8 cellular contexts compared by ENCODE assay signal in the genomic region with DNA sequence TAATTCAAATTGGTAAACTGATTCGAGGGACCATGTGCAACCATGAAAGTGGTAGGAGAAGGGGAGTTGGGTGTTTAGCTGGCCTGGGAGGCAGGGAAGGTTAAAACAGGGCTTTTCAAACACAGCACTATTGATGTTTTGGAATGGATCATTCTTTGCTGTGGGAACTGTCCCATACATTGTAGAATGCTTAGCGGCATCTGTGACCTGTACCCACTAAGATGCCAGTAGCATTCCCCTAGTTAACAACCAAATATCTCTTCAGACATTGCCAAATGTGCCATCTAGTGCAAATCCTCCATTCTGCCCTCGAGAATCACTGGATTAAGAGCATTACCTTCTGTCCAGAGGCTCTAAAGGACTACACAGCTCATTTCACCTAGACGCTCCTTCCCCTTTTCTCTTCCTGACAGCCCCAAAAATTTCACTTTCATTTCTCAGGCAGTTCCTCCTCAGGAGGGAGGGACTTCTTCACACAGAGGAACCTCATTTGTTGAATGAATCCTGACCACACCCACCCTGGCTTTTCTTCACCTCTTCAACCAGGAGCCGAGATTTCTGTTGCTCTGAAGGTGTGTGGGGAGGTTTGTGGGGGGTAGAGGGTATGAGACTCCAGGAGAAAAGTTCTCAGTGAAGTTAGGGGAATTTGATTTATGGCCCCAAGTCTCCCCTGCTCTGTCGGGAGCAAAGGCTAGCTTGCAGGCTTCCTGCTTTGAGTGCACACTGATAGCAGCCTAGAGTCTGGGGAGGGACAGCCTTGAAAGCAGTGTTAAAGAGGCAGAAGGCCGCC. TPM values are rescaled to one million over a fixed set of nuclear protein-coding genes. Genes with fewer than 3 reads are reported as not detected.
DNase-seq lines count a peak whose midpoint lies in the region; ATAC-seq and TF ChIP-seq lines count a peak whose summit lies in the region.

A gene with protein sequence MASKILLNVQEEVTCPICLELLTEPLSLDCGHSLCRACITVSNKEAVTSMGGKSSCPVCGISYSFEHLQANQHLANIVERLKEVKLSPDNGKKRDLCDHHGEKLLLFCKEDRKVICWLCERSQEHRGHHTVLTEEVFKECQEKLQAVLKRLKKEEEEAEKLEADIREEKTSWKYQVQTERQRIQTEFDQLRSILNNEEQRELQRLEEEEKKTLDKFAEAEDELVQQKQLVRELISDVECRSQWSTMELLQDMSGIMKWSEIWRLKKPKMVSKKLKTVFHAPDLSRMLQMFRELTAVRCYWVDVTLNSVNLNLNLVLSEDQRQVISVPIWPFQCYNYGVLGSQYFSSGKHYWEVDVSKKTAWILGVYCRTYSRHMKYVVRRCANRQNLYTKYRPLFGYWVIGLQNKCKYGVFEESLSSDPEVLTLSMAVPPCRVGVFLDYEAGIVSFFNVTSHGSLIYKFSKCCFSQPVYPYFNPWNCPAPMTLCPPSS (plus strand): TSS at position 513 of the 790 bp plus-strand sequence. CDS start 7,331 bp downstream, outside the sequence.

- H3K79me2 ChIP-seq in Loucy (ENCODE audit: insufficient read depth, low read length) = 0 out of 2 replicates have a peak, but pooled peaks cover 5% of the 10 kb centered on the region

- H3K9me3 ChIP-seq in HAP-1 = no peaks in the 10 kb centered on the region
- no peaks in the 10 kb centered on the region for H3K9me3 ChIP-seq in Loucy (ENCODE audit: insufficient read depth, low read depth, low read length)
- H3K9me3 ChIP-seq in mesenchymal stem cell (ENCODE audit: control insufficient read depth, low read length) = no peaks in the 10 kb centered on the region

- peak; percentile 63 for DNase-seq in GM06990 (ENCODE audit: extremely low read depth, insufficient read length)
- DNase-seq in HAP-1 (ENCODE audit: low spot score in 2 of 2) = peak in 1 of 2 experiments; percentile 27
- DNase-seq in activated CD4-positive, alpha-beta T cell treated with anti-CD3 and anti-CD28 coated beads, Interleukin-2, amount 50 U/mL, for 4 hours = peak; percentile 47 to 48
- peak; percentile 45 to 57 (median 50) for DNase-seq in effector memory CD8-positive, alpha-beta T cell
- peak; percentile 85 for DNase-seq in mesenchymal stem cell
- DNase-seq in stimulated activated CD8-positive, alpha-beta memory T cell treated with anti-CD3 and anti-CD28 coated beads, Interleukin-4, amount 100 ng/mL, for 1 hour (ENCODE audit: low read depth in 2 of 2, low spot score in 1 of 2) = peak; percentile 15 to 39
- DNase-seq in NCI-H82 treated with DMSO at 0.1 percent for 48 hours (lab: John Stamatoyannopoulos, UW; ENCODE audit: unreplicated experiment) = no peak

- H3K4me1 ChIP-seq in HAP-1 = no peaks in the 10 kb centered on the region
- peaks cover 29% of the 10 kb centered on the region for H3K4me1 ChIP-seq in Loucy (ENCODE audit: insufficient read depth, low read length, poor library complexity, severe bottlenecking)
- H3K4me1 ChIP-seq in mesenchymal stem cell (ENCODE audit: control insufficient read depth, insufficient read depth, low read depth, low read length) = peaks cover 7% of the 10 kb centered on the region

- H3K18ac ChIP-seq in mesenchymal stem cell (ENCODE audit: low read depth in 1 of 2, low read length in 2 of 2) = peak within 1 kb of the TSS; percentile 61 to 84

- in situ Hi-C loops in HAP-1 (cut with MboI; ENCODE audit: low sequenced_read_pairs) = no loop called here

- no peaks in the 10 kb centered on the region for H3K79me1 ChIP-seq in mesenchymal stem cell (replicated peaks; ENCODE audit: low read length, poor library complexity, severe bottlenecking)

- H4K8ac ChIP-seq in mesenchymal stem cell (ENCODE audit: low read length) = peak within 1 kb of the TSS; percentile 59

- H3K9me3 Mint-ChIP-seq in effector memory CD8-positive, alpha-beta T cell = no peaks in the 10 kb centered on the region

- peak within 1 kb of the TSS; percentile 77 to 83 for H3K4me3 Mint-ChIP-seq in effector memory CD8-positive, alpha-beta T cell

- no peaks in the 10 kb centered on the region for H3K27me3 ChIP-seq in GM06990 (replicated peaks; ENCODE audit: control insufficient read depth, insufficient read depth, low read length)
- no peaks in the 10 kb centered on the region for H3K27me3 ChIP-seq in HAP-1 (ENCODE audit: low read depth)
- no peaks in the 10 kb centered on the region for H3K27me3 ChIP-seq in Loucy (ENCODE audit: insufficient read depth, low read length, poor library complexity, severe bottlenecking)
- no peaks in the 10 kb centered on the region for H3K27me3 ChIP-seq in mesenchymal stem cell (ENCODE audit: control insufficient read depth in 1 of 2, insufficient read depth in 1 of 2, low read length in 2 of 2)

- H3K9me2 ChIP-seq in Loucy (replicated peaks; ENCODE audit: low read depth, low read length) = no peaks in the 10 kb centered on the region

- H4K20me1 ChIP-seq in Loucy (ENCODE audit: insufficient read depth, low read length, poor library complexity, severe bottlenecking) = no peaks in the 10 kb centered on the region

- no peaks in the 10 kb centered on the region for H3K36me3 Mint-ChIP-seq in effector memory CD8-positive, alpha-beta T cell (ENCODE audit: insufficient read depth)

- peak; percentile 97 for ATAC-seq in effector memory CD8-positive, alpha-beta T cell (replicated peaks)

- H4K91ac ChIP-seq in mesenchymal stem cell (ENCODE audit: low read length) = peak within 1 kb of the TSS; percentile 30

- H3K9ac ChIP-seq in Loucy (ENCODE audit: low read depth, low read length, poor library complexity, severe bottlenecking) (peak within 1 kb of the TSS; percentile 79), mesenchymal stem cell (ENCODE audit: low read length) (peak within 1 kb of the TSS; percentile 95)

- no peak within 1 kb of the TSS for H2BK15ac ChIP-seq in mesenchymal stem cell (ENCODE audit: low read depth, poor library complexity, severe bottlenecking)

- H3K4ac ChIP-seq in mesenchymal stem cell (ENCODE audit: low read depth in 1 of 2, low read length in 2 of 2) = peak within 1 kb of the TSS; percentile 35 to 62

- TF ChIP-seq CTCF in GM06990 (IDR thresholded peaks at IDR 0.05; ENCODE audit: insufficient read depth, low read length, poor library complexity, severe bottlenecking) (no peak), Loucy (conservative IDR thresholded peaks at IDR 0.05; ENCODE audit: low read length) (no peak)

- H3F3A ChIP-seq in Loucy (ENCODE audit: low read depth) = no peaks in the 10 kb centered on the region

- peak within 1 kb of the TSS in 1 of 2 experiments; percentile 33 for H2BK12ac ChIP-seq in mesenchymal stem cell (ENCODE audit: low read length in 2 of 2)

- H2AFZ ChIP-seq in Loucy (ENCODE audit: low read length) (peak within 1 kb of the TSS; percentile 86), mesenchymal stem cell (ENCODE audit: low read depth, low read length) (peak within 1 kb of the TSS; percentile 80)

- H3K4me3 ChIP-seq in GM06990 (replicated peaks; ENCODE audit: low read depth, low read length) (peak within 1 kb of the TSS; percentile 84), HAP-1 (peak within 1 kb of the TSS; percentile 6; the same call in 1 of the 2 replicates), Loucy (ENCODE audit: low read length, poor library complexity, severe bottlenecking) (peak within 1 kb of the TSS; percentile 85), mesenchymal stem cell (ENCODE audit: insufficient read depth in 1 of 2, low read depth in 1 of 2, low read length in 2 of 2) (peak within 1 kb of the TSS; percentile 32 to 96)

- H3K23ac ChIP-seq in mesenchymal stem cell (ENCODE audit: low read length in 2 of 2) = no peak within 1 kb of the TSS

- peak within 1 kb of the TSS; percentile 87 for H3K4me2 ChIP-seq in Loucy (ENCODE audit: low read depth, low read length, poor library complexity, severe bottlenecking)
- H3K4me2 ChIP-seq in mesenchymal stem cell (ENCODE audit: low read length, poor library complexity, severe bottlenecking) = peak within 1 kb of the TSS; percentile 62

- 43% methylated on average over 6 of the region's 7 CpGs for WGBS in mesenchymal stem cell

- H2BK120ac ChIP-seq in mesenchymal stem cell (ENCODE audit: low read depth, low read length) = no peak within 1 kb of the TSS

- peak within 1 kb of the TSS; percentile 81 to 94 for H3K27ac Mint-ChIP-seq in effector memory CD8-positive, alpha-beta T cell

- H2AK5ac ChIP-seq in mesenchymal stem cell (ENCODE audit: low read length, severe bottlenecking) = peak within 1 kb of the TSS; percentile 13

- H3K27me3 Mint-ChIP-seq in effector memory CD8-positive, alpha-beta T cell = no peaks in the 10 kb centered on the region

- no peak within 1 kb of the TSS for H2BK5ac ChIP-seq in mesenchymal stem cell (ENCODE audit: low read depth, low read length, poor library complexity, severe bottlenecking)

- no peak within 1 kb of the TSS for H3K27ac ChIP-seq in mesenchymal stem cell (ENCODE audit: low read length, poor library complexity, severe bottlenecking)

- peak within 1 kb of the TSS in 1 of 2 experiments; percentile 66 for H3K14ac ChIP-seq in mesenchymal stem cell (ENCODE audit: low read length in 2 of 2)

- H3K36me3 ChIP-seq in GM06990 (ENCODE audit: control insufficient read depth, insufficient read depth, low read length) = no peaks in the 10 kb centered on the region
- H3K36me3 ChIP-seq in HAP-1 (replicated peaks) = no peaks in the 10 kb centered on the region
- no peaks in the 10 kb centered on the region for H3K36me3 ChIP-seq in Loucy (ENCODE audit: insufficient read depth, low read length)
- H3K36me3 ChIP-seq in mesenchymal stem cell (ENCODE audit: control insufficient read depth in 1 of 2, insufficient read depth in 2 of 2, low read depth in 1 of 2, low read length in 2 of 2) = no peaks in the 10 kb centered on the region

- peaks cover 29 to 30% of the 10 kb centered on the region in 2 donors for H3K4me1 Mint-ChIP-seq in effector memory CD8-positive, alpha-beta T cell (ENCODE audit: low read depth in 2 of 2)

RNA-seq across cellular contexts. Expression of the gene that starts here (rescaled TPM):
- 7.6 TPM for polyA plus RNA-seq in mesenchymal stem cell (2013, experiment 1 of 2)
- polyA plus RNA-seq in mesenchymal stem cell (2013, experiment 2 of 2) = 6.9 TPM

Comparison
In these comparisons a context has a peak if more than half of its experiments do, and no peak if none do; other contexts are left out.
1. H3K4me3 ChIP-seq: peak in every context shown above with its lines; median percentile 85 in Loucy; 84 in GM06990; 64 in mesenchymal stem cell; 6 in HAP-1.